Comparison of ENCODE assay signal across 1 cellular context in the genomic region with DNA sequence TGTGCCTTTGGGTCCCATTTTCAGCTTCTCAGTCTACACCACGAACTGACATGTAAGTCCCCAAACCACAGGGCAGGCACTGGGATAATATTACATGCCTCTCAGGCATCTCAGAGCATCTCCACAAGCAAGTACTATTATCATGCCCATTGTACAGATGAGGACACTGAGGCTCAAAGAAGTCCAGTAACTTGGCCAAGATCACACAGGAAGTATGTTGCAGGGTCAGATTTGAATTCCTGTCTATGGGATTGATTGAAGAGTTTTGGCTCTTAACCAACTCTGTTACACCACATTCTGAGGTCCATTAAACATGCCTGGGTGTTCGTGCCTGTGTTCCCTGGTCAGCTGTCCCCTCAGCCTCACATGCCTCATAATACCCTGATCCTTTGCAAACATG.
TF ChIP-seq lines count a peak whose summit lies in the region.

No MANE protein-coding gene starts in this region.

TF ChIP-seq in K562, 482 proteins besides CTCF, POLR2A, EP300 and RAD21:
- TF ChIP-seq RBM25 (IDR thresholded peaks at IDR 0.05; ENCODE audit: low read depth, low read length, severe bottlenecking): peak; percentile 47
- TF ChIP-seq SRSF9 (IDR thresholded peaks at IDR 0.05; ENCODE audit: borderline replicate concordance, low read depth, low read length): no peak
